In the genomic region with DNA sequence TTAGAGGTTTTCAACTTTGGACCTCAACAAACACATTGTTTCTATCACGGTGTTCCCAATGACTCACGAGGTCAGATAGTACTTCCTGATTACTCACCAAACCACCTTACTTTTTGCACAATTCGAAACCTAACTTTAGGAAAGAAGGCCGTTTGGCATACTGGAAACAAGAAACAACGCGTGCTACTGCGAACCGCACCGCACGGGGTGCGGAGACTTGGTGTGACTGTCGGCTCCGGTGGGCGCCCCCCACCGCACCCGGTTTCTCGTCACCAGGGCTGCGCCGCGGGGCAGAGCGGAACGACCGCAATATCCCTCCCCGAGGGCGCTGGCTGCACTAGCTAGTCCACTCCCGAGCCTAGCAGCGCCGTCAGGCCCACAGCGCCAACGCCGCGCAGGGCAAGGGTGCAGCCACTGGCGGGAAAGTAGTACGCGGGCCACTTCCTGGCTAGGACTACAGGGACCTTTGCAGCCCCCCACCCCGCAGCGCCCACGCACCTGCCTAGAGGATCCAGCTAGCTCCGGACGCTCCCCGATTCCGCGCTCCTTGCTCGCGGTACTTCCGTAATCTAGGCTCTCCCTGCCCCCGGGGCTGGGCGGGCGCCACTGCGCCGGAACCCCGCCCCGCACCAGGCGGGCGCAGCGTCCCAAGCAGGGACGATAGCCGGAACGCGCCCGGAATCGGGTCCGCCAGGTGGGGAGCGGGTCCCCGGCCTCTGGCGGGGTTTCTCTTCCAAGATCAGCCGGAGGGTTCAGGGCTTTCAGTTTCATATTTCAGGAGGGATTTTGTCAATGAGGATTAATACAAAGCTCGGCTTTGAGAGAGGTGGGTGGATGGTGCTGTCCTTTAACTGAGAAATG, we compare ENCODE assay signal across 8 cellular contexts. TPM values are rescaled to one million over a fixed set of nuclear protein-coding genes. Genes with fewer than 3 reads are reported as not detected.
A peak's percentile ranks its signal among the peaks of the same experiment; 100 is the strongest.
DNase-seq lines count a peak whose midpoint lies in the region; ATAC-seq and TF ChIP-seq lines count a peak whose summit lies in the region.

A gene (minus strand): TSS at position 571 of the 861 bp plus-strand sequence. CDS start 9,002 bp downstream, outside the sequence.

- H3K27ac Mint-ChIP-seq in WTC11, result peak within 1 kb of the TSS; percentile 57

- H3K36me3 Mint-ChIP-seq in WTC11, result 0 out of 2 replicates have a peak, but pooled peaks cover 2% of the 10 kb centered on the region

- H3K27me3 Mint-ChIP-seq in WTC11 (ENCODE audit: low read depth), result peaks cover 3% of the 10 kb centered on the region; the same call in 1 of the 2 replicates

- CTCF ChIA-PET in WTC11 (lab: Charles Lee), result interaction anchor here (0.7 kb wide), 1 partner anchor 29 kb away, joined by 3 read pairs; no protein-coding TSS in a partner anchor

- TF ChIP-seq CTCF in WTC11 (IDR thresholded peaks at IDR 0.05), result no peak

- peak; percentile 64 for ATAC-seq in GM18517 (IDR thresholded peaks at IDR 0.05; ENCODE audit: unreplicated experiment)
- peak; percentile 59 for ATAC-seq in HG03025 (IDR thresholded peaks at IDR 0.05; ENCODE audit: low FRiP score, unreplicated experiment)
- ATAC-seq in WTC11, result peak; percentile 96

- DNase-seq in A172 (ENCODE audit: low spot score) (peak; percentile 80), NCI-H2171 treated with DMSO at 0.1 percent for 48 hours (lab: John Stamatoyannopoulos, UW) (peak; percentile 64), WTC11 (ENCODE audit: low spot score) (peak; percentile 78), caudate nucleus (lab: John Stamatoyannopoulos, UW) (peak in 55 of 61 donors; percentile 11 to 78 (median 47)), iris pigment epithelial cell (ENCODE audit: low read depth) (peak; percentile 94)
- DNase-seq in stimulated activated CD4-positive, alpha-beta T cell treated with anti-CD3 and anti-CD28 coated beads, Interleukin-12 subunit alpha, Interleukin-12 subunit beta, amount 100 ng/mL, for 4 hours, result peak; percentile 50

- peaks cover 20% of the 10 kb centered on the region for H3K4me1 Mint-ChIP-seq in WTC11

- H3K27ac ChIP-seq in caudate nucleus (ENCODE audit: low read depth, low read length), result peak within 1 kb of the TSS; percentile 69

- peaks cover 4% of the 10 kb centered on the region; the same call in 1 of the 2 replicates for H3K9me3 Mint-ChIP-seq in WTC11

- POLR2A ChIA-PET in WTC11 (lab: Charles Lee), result no interaction called here

- H3K4me3 Mint-ChIP-seq in WTC11, result peak within 1 kb of the TSS; percentile 83

TF ChIP-seq in WTC11, 78 proteins besides CTCF, POLR2A, EP300 and RAD21 (continues in another document):
- TF ChIP-seq, protein P1, sequence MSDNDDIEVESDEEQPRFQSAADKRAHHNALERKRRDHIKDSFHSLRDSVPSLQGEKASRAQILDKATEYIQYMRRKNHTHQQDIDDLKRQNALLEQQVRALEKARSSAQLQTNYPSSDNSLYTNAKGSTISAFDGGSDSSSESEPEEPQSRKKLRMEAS (CRISPR knock-in tag; IDR thresholded peaks at IDR 0.05), result peak; percentile 83
- TF ChIP-seq CREB1 (CRISPR knock-in tag; IDR thresholded peaks at IDR 0.05) (no peak), FOXP1 (CRISPR knock-in tag; IDR thresholded peaks at IDR 0.05; ENCODE audit: borderline replicate concordance) (peak; percentile 78), RELA (CRISPR knock-in tag; IDR thresholded peaks at IDR 0.05; ENCODE audit: borderline replicate concordance) (peak; percentile 41; the same call in 1 of the 2 replicates), TCF7 (CRISPR knock-in tag; IDR thresholded peaks at IDR 0.05; ENCODE audit: low read depth) (0 out of 2 replicates have a peak, but pooled peaks have one; percentile 57), PRRX2 (CRISPR knock-in tag; IDR thresholded peaks at IDR 0.05) (no peak), ZNF671 (CRISPR knock-in tag; IDR thresholded peaks at IDR 0.05) (no peak), FOXK1 (CRISPR knock-in tag; IDR thresholded peaks at IDR 0.05) (peak; percentile 62; the same call in 1 of the 2 replicates)
- TF ChIP-seq, protein P2, sequence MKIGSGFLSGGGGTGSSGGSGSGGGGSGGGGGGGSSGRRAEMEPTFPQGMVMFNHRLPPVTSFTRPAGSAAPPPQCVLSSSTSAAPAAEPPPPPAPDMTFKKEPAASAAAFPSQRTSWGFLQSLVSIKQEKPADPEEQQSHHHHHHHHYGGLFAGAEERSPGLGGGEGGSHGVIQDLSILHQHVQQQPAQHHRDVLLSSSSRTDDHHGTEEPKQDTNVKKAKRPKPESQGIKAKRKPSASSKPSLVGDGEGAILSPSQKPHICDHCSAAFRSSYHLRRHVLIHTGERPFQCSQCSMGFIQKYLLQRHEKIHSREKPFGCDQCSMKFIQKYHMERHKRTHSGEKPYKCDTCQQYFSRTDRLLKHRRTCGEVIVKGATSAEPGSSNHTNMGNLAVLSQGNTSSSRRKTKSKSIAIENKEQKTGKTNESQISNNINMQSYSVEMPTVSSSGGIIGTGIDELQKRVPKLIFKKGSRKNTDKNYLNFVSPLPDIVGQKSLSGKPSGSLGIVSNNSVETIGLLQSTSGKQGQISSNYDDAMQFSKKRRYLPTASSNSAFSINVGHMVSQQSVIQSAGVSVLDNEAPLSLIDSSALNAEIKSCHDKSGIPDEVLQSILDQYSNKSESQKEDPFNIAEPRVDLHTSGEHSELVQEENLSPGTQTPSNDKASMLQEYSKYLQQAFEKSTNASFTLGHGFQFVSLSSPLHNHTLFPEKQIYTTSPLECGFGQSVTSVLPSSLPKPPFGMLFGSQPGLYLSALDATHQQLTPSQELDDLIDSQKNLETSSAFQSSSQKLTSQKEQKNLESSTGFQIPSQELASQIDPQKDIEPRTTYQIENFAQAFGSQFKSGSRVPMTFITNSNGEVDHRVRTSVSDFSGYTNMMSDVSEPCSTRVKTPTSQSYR (CRISPR knock-in tag; IDR thresholded peaks at IDR 0.05), result no peak
- TF ChIP-seq, protein P3, sequence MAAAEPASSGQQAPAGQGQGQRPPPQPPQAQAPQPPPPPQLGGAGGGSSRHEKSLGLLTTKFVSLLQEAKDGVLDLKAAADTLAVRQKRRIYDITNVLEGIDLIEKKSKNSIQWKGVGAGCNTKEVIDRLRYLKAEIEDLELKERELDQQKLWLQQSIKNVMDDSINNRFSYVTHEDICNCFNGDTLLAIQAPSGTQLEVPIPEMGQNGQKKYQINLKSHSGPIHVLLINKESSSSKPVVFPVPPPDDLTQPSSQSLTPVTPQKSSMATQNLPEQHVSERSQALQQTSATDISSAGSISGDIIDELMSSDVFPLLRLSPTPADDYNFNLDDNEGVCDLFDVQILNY (CRISPR knock-in tag; IDR thresholded peaks at IDR 0.05), result peak; percentile 89; the same call in 1 of the 2 replicates
- TF ChIP-seq, protein P4, sequence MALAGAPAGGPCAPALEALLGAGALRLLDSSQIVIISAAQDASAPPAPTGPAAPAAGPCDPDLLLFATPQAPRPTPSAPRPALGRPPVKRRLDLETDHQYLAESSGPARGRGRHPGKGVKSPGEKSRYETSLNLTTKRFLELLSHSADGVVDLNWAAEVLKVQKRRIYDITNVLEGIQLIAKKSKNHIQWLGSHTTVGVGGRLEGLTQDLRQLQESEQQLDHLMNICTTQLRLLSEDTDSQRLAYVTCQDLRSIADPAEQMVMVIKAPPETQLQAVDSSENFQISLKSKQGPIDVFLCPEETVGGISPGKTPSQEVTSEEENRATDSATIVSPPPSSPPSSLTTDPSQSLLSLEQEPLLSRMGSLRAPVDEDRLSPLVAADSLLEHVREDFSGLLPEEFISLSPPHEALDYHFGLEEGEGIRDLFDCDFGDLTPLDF (CRISPR knock-in tag; IDR thresholded peaks at IDR 0.05), result no peak
- TF ChIP-seq, protein P5, sequence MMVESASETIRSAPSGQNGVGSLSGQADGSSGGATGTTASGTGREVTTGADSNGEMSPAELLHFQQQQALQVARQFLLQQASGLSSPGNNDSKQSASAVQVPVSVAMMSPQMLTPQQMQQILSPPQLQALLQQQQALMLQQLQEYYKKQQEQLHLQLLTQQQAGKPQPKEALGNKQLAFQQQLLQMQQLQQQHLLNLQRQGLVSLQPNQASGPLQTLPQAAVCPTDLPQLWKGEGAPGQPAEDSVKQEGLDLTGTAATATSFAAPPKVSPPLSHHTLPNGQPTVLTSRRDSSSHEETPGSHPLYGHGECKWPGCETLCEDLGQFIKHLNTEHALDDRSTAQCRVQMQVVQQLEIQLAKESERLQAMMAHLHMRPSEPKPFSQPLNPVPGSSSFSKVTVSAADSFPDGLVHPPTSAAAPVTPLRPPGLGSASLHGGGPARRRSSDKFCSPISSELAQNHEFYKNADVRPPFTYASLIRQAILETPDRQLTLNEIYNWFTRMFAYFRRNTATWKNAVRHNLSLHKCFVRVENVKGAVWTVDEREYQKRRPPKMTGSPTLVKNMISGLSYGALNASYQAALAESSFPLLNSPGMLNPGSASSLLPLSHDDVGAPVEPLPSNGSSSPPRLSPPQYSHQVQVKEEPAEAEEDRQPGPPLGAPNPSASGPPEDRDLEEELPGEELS (CRISPR knock-in tag; IDR thresholded peaks at IDR 0.05), result peak; percentile 16; the same call in 1 of the 2 replicates
- TF ChIP-seq, protein P6, sequence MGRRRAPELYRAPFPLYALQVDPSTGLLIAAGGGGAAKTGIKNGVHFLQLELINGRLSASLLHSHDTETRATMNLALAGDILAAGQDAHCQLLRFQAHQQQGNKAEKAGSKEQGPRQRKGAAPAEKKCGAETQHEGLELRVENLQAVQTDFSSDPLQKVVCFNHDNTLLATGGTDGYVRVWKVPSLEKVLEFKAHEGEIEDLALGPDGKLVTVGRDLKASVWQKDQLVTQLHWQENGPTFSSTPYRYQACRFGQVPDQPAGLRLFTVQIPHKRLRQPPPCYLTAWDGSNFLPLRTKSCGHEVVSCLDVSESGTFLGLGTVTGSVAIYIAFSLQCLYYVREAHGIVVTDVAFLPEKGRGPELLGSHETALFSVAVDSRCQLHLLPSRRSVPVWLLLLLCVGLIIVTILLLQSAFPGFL (CRISPR knock-in tag; IDR thresholded peaks at IDR 0.05; ENCODE audit: borderline replicate concordance), result no peak

RNA-seq across cellular contexts. Expression of the gene that starts here (rescaled TPM):
- total RNA-seq in A172 (2014; rRNA removed; shearing (Covaris generic)), result 52.9 and 57.3 TPM in 2 replicates
- 30.0 to 32.0 TPM (median 30.7 TPM) in 3 replicates for total RNA-seq in WTC11 (2021)

Comparison
In these comparisons a context has a peak if more than half of its experiments do, and no peak if none do; other contexts are left out.
1. Peak in every context shown above with its lines: DNase-seq, ATAC-seq and H3K27ac ChIP-seq.